8 cellular contexts compared by ENCODE assay signal in the genomic region with DNA sequence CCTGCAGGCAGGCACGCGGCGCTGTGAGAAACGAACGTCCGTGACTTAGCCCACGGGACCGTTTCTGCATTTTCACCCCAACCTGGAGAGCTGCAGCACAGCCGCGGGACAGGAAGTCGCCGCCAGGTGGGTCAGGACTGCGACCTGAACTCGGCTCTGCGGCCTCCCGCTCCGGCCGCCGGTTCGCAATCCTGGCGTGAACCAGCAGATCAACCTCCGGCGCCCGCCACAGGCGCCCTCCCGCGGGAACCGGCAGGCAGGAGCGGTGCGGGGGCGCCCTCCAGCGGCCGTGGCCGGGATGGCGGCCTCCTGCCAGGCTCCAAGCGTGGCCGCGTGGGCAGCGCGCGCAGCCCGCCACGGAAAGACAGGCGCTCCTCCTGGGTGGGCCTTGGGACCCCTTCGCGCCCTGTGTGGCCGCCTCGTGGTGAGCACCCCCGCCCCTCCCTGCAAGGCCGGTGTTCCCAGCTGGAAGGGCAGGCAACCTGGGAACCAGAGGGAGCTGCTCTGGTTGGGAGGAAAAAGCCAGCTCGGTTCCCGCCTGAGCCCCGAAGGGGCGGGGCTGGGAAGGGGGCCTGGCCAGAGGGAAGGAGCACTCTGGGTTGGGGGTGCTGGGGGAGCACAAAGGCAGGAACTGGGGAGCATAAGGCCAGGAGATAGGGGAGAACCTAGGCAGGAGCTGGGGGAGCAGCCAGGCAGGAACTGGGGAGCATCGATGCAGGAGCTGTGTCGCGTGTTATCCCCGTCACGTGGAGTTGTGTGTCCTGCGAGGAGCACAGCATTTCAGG.
A peak's percentile ranks its signal among the peaks of the same experiment; 100 is the strongest.
DNase-seq lines count a peak whose midpoint lies in the region; ATAC-seq and TF ChIP-seq lines count a peak whose summit lies in the region.

No MANE protein-coding gene starts in this region.

- peak; percentile 74 for TF ChIP-seq CTCF in astrocyte of the cerebellum (IDR thresholded peaks at IDR 0.05; ENCODE audit: low read depth, low read length, missing control alignments)
- peak; percentile 65 for TF ChIP-seq CTCF in retinal pigment epithelial cell (conservative IDR thresholded peaks at IDR 0.05; ENCODE audit: low read depth, low read length)

- DNase-seq in GDM1 (lab: John Stamatoyannopoulos, UW) (peak; percentile 75), NCI-H146 treated with DMSO at 0.1 percent for 48 hours (lab: John Stamatoyannopoulos, UW; ENCODE audit: unreplicated experiment) (peak; percentile 30), T-helper 9 cell (peak; percentile 80), astrocyte of the cerebellum (ENCODE audit: low read depth) (peak; percentile 46), hypothalamus (lab: John Stamatoyannopoulos, UW) (peak in 50 of 51 donors; percentile 24 to 92 (median 78)), retinal pigment epithelial cell (ENCODE audit: low read depth) (no peak)

- in situ Hi-C loops in astrocyte of the cerebellum (cut with HindIII; ENCODE audit: low sequenced_read_pairs): no loop called here

- peak; percentile 45 for ATAC-seq in HG02610 (IDR thresholded peaks at IDR 0.05; ENCODE audit: unreplicated experiment)
- no peak for ATAC-seq in HG02588 (IDR thresholded peaks at IDR 0.05; ENCODE audit: unreplicated experiment)

- H3K4me3 ChIP-seq in astrocyte of the cerebellum (ENCODE audit: low read depth, low read length): peak overlapping the region; percentile 27
- H3K4me3 ChIP-seq in retinal pigment epithelial cell (ENCODE audit: low read length): peak overlapping the region; percentile 22
